Comparison of ENCODE assay signal across 22 cellular contexts in the genomic region with DNA sequence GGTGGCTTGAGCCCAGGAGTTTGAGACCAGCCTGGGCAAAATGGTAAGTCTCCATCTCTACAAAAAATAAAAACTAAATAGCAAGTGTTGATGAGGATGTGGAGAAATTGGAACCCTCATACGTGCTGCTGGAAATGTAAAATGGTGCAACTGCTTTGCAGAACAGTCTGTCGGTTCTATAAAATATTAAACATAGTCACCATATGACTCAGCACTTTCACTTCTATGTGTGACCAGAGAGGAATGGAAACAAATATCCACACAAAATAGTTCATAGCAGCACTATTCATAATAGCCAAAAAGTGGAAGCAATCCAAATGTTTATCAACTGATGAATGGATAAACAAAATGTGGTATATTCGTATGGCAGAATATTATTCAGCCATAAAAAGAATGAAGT.
DNase-seq lines count a peak whose midpoint lies in the region; ATAC-seq, FAIRE-seq and TF ChIP-seq lines count a peak whose summit lies in the region.
"Had no signal": no experiment of that assay in that cellular context is flagged by ENCODE, and none has a peak within 500 bp of the region (broad histone marks: within the 10 kb centered on the region; RNA-seq: fewer than 3 reads in every experiment).

No MANE protein-coding gene starts in this region.

- peaks cover 10% of the 10 kb centered on the region for H3K79me1 ChIP-seq in trophoblast cell (ENCODE audit: low read length)

- H3K4me3 ChIP-seq in HepG2 (replicated peaks in 1 of 3; ENCODE audit: insufficient read depth in 1 of 3, low read depth in 2 of 3, low read length in 3 of 3), result no peak overlapping the region
- H3K4me3 ChIP-seq in right lobe of liver, result no peak overlapping the region
- H3K4me3 ChIP-seq in trophoblast cell (ENCODE audit: low read depth, low read length), result no peak overlapping the region

- BruUV-seq in HepG2 (replicated peaks; lab: Mats Ljungman, UMichigan), result no TSS peak

- peaks cover 10% of the 10 kb centered on the region for H3K4me1 Mint-ChIP-seq in osteocyte (ENCODE audit: unreplicated experiment)

- H3K27ac Mint-ChIP-seq in osteocyte (ENCODE audit: unreplicated experiment), result no peak overlapping the region
- H3K27ac Mint-ChIP-seq: activated naive CD4-positive, alpha-beta T cell treated with anti-CD3 and anti-CD28 coated beads, Interleukin-2, amount 50 U/mL, for 72 hours; brain; CD4-positive, alpha-beta T cell had no signal

- H3K36me3 Mint-ChIP-seq in osteocyte (ENCODE audit: unreplicated experiment), result no peaks in the 10 kb centered on the region
- H3K36me3 Mint-ChIP-seq: activated naive CD4-positive, alpha-beta T cell treated with anti-CD3 and anti-CD28 coated beads, Interleukin-2, amount 50 U/mL, for 72 hours; brain had no signal

- H2BK120ac ChIP-seq in trophoblast cell (ENCODE audit: insufficient read depth, low read length, poor library complexity), result no peak overlapping the region

- H3K23ac ChIP-seq in trophoblast cell (ENCODE audit: low read length), result no peak overlapping the region

- H3K14ac ChIP-seq in trophoblast cell (ENCODE audit: low read length), result no peak overlapping the region

- H3K36me3 ChIP-seq in HepG2 (replicated peaks in 1 of 2; ENCODE audit: control insufficient read depth in 1 of 2, insufficient read depth in 2 of 2, low read length in 2 of 2), result no peaks in the 10 kb centered on the region
- H3K36me3 ChIP-seq in right lobe of liver, result no peaks in the 10 kb centered on the region
- H3K36me3 ChIP-seq in trophoblast cell (ENCODE audit: control insufficient read depth in 1 of 2, insufficient read depth in 2 of 2, low read length in 2 of 2), result peaks cover 0 to 2% of the 10 kb centered on the region in 2 experiments

- H4K8ac ChIP-seq in trophoblast cell (ENCODE audit: low read depth, low read length), result no peak overlapping the region

- TF ChIP-seq EP300 in HepG2 (IDR thresholded peaks at IDR 0.05; ENCODE audit: low read depth in 2 of 2, low read length in 2 of 2) (no peak), HepG2 (CRISPR knock-in tag; IDR thresholded peaks at IDR 0.05; ENCODE audit: borderline replicate concordance) (no peak)

- TF ChIP-seq CTCF in HepG2 (CRISPR knock-in tag; IDR thresholded peaks at IDR 0.05), result no peak
- no peak for TF ChIP-seq CTCF in right lobe of liver (IDR thresholded peaks at IDR 0.05)
- TF ChIP-seq CTCF in osteocyte (IDR thresholded peaks at IDR 0.05), result no peak

- 84% methylated on average over 3 of the region's 3 CpGs for WGBS in HepG2 (ENCODE audit: low lambda C conversion rate)
- WGBS in right lobe of liver (ENCODE audit: insufficient coverage, low coverage, low lambda C conversion rate, missing lambda C conversion rate), result 52% methylated on average over 3 of the region's 3 CpGs
- WGBS in trophoblast cell (ENCODE audit: extremely low coverage, insufficient coverage, insufficient read length), result no CpG with 5 or more reads among the region's 3 CpGs

- H3K27me3 ChIP-seq in HepG2 (ENCODE audit: control insufficient read depth in 1 of 2, insufficient read depth in 2 of 2, low read length in 2 of 2), result no peaks in the 10 kb centered on the region
- H3K27me3 ChIP-seq in right lobe of liver, result no peaks in the 10 kb centered on the region
- H3K27me3 ChIP-seq in trophoblast cell (ENCODE audit: insufficient read depth, low read length), result no peaks in the 10 kb centered on the region

- in situ Hi-C loops in HepG2 (cut with HindIII; ENCODE audit: extremely low pct_ligation_motif_present, low pct_unique_long_range_greater_than_20kb), result no loop called here

- H3K9me3 Mint-ChIP-seq in osteocyte (ENCODE audit: unreplicated experiment), result peaks cover 12% of the 10 kb centered on the region
- H3K9me3 Mint-ChIP-seq: activated naive CD4-positive, alpha-beta T cell treated with anti-CD3 and anti-CD28 coated beads, Interleukin-2, amount 50 U/mL, for 72 hours; brain; CD4-positive, alpha-beta T cell had no signal

- TF ChIP-seq POLR2A in HepG2 (IDR thresholded peaks at IDR 0.05; ENCODE audit: insufficient read depth in 1 of 2, low read depth in 2 of 2, low read length in 2 of 2) (no peak), right lobe of liver (IDR thresholded peaks at IDR 0.05) (no peak)

- H3K27ac ChIP-seq in HepG2 (ENCODE audit: extremely low read length, insufficient read depth, low read length), result no peak overlapping the region
- H3K27ac ChIP-seq in right lobe of liver, result no peak overlapping the region
- no peak overlapping the region for H3K27ac ChIP-seq in trophoblast cell (ENCODE audit: low read depth, low read length)
- H3K27ac ChIP-seq: HL-60, KMS-11 had no signal

- H3K18ac ChIP-seq in trophoblast cell (ENCODE audit: low read length), result no peak overlapping the region

- intact Hi-C loops in HepG2 (cut with micrococcal nuclease; ENCODE audit: unreplicated experiment), result no loop called here
- intact Hi-C loops in right lobe of liver (cut with DNase I), result no loop called here

- TF ChIP-seq RAD21 in HepG2 (CRISPR knock-in tag; IDR thresholded peaks at IDR 0.05), result no peak

- FAIRE-seq in HepG2 (lab: Jason Lieb, UNC), result no peak
- FAIRE-seq: A204.1, keratinocyte had no signal

- no peak overlapping the region for H2AK5ac ChIP-seq in trophoblast cell (ENCODE audit: low read length)

- POLR2A ChIA-PET in HepG2 (lab: Yijun Ruan, JAX), result no interaction called here

- H2AFZ ChIP-seq in HepG2 (ENCODE audit: low read length) (no peak overlapping the region), trophoblast cell (ENCODE audit: insufficient read depth, low read length, poor library complexity) (no peak overlapping the region)

- H3K79me2 ChIP-seq in HepG2 (ENCODE audit: insufficient read depth, low read length) (no peaks in the 10 kb centered on the region), trophoblast cell (ENCODE audit: control insufficient read depth, insufficient read depth, low read length, poor library complexity) (no peaks in the 10 kb centered on the region)

- no peak overlapping the region for H4K91ac ChIP-seq in trophoblast cell (ENCODE audit: low read depth, low read length)

- H3K4me2 ChIP-seq in HepG2 (ENCODE audit: low read depth, low read length) (no peak overlapping the region), trophoblast cell (ENCODE audit: low read length) (no peak overlapping the region)
- H3K4me2 ChIP-seq: KMS-11 had no signal

- H4K12ac ChIP-seq in trophoblast cell (ENCODE audit: low read depth, low read length), result no peak overlapping the region

- peak overlapping the region; percentile 49 for H2BK12ac ChIP-seq in trophoblast cell (ENCODE audit: low read length)

- H3K9ac ChIP-seq in HepG2 (ENCODE audit: insufficient read depth, low read depth, low read length), result no peak overlapping the region
- no peak overlapping the region for H3K9ac ChIP-seq in trophoblast cell (ENCODE audit: low read length)
- H3K9ac ChIP-seq: KMS-11 had no signal

- no peaks in the 10 kb centered on the region for H3K9me3 ChIP-seq in HepG2 (ENCODE audit: low read length)
- no peaks in the 10 kb centered on the region for H3K9me3 ChIP-seq in right lobe of liver
- H3K9me3 ChIP-seq in trophoblast cell (ENCODE audit: insufficient read depth, low read depth, low read length), result no peaks in the 10 kb centered on the region

- ATAC-seq in HepG2 (no peak), right lobe of liver (no peak), HG02885 (IDR thresholded peaks at IDR 0.05; ENCODE audit: poor library complexity, unreplicated experiment) (peak; percentile 44), HG03520 (IDR thresholded peaks at IDR 0.05; ENCODE audit: unreplicated experiment) (peak; percentile 82), HG03045 (IDR thresholded peaks at IDR 0.05; ENCODE audit: unreplicated experiment) (no peak)
- ATAC-seq: activated naive CD4-positive, alpha-beta T cell treated with anti-CD3 and anti-CD28 coated beads, Interleukin-2, amount 50 U/mL, for 72 hours; esophagus mucosa; sciatic nerve had no signal

- H3K27me3 Mint-ChIP-seq in osteocyte (ENCODE audit: unreplicated experiment), result no peaks in the 10 kb centered on the region
- H3K27me3 Mint-ChIP-seq: brain had no signal

- H3K4ac ChIP-seq in trophoblast cell (ENCODE audit: low read depth, low read length), result no peak overlapping the region

- no peak for DNase-seq in HepG2 (ENCODE audit: low spot score)
- DNase-seq in right lobe of liver, result no peak
- peak in 1 of 2 donors; percentile 33 for DNase-seq in trophoblast cell
- DNase-seq in osteocyte (ENCODE audit: extremely low spot score, unreplicated experiment), result no peak
- no peak for DNase-seq in DMS 273 treated with DMSO at 0.1 percent for 48 hours (lab: John Stamatoyannopoulos, UW)
- DNase-seq: CD4-positive, alpha-beta T cell; HCEC 1CT; head of caudate nucleus; NCI-H2029; NCI-H526; SW 1271 had no signal

- CTCF ChIA-PET in HepG2 (lab: Yijun Ruan, JAX; ENCODE audit: low intra/inter-chr PET ratio, low total read pairs), result no interaction called here

- H3K4me1 ChIP-seq in HepG2 (ENCODE audit: insufficient read depth, low read length), result no peaks in the 10 kb centered on the region
- no peaks in the 10 kb centered on the region for H3K4me1 ChIP-seq in right lobe of liver
- peaks cover 5 to 6% of the 10 kb centered on the region in 2 experiments for H3K4me1 ChIP-seq in trophoblast cell (ENCODE audit: control insufficient read depth in 1 of 2, insufficient read depth in 2 of 2, low read length in 2 of 2)

- H4K20me1 ChIP-seq in HepG2 (ENCODE audit: insufficient read depth, low read length), result no peaks in the 10 kb centered on the region

- no peak overlapping the region for H3K4me3 Mint-ChIP-seq in osteocyte (ENCODE audit: unreplicated experiment)
- H3K4me3 Mint-ChIP-seq: brain; CD4-positive, alpha-beta T cell had no signal

- H2BK5ac ChIP-seq in trophoblast cell (ENCODE audit: low read depth, low read length, poor library complexity), result no peak overlapping the region

TF ChIP-seq in HepG2, 621 proteins besides CTCF, POLR2A, EP300 and RAD21 (continues in another document):
- TF ChIP-seq NFE2L2 (IDR thresholded peaks at IDR 0.05; ENCODE audit: low read length) (peak; percentile 61), RARA (CRISPR knock-in tag; IDR thresholded peaks at IDR 0.05) (no peak)

Comparison
In these comparisons a context has a peak if more than half of its experiments do, and no peak if none do; other contexts are left out.
1. ATAC-seq: peak in HG02885 (single experiment) and HG03520 (single experiment); none in HepG2 (single experiment), right lobe of liver (0 of 4) and HG03045 (single experiment).